Comparison of ENCODE assay signal across 8 cellular contexts in genomic region chr20:1225263-1225728, GRCh38. TPM values are rescaled to one million over a fixed set of nuclear protein-coding genes. Genes with fewer than 3 reads are reported as not detected.
DNase-seq lines count a peak whose midpoint lies in the region; ATAC-seq, FAIRE-seq and TF ChIP-seq lines count a peak whose summit lies in the region.

No MANE protein-coding gene starts in this region.

- peaks cover 59% of the 10 kb centered on the region for H3K27me3 Mint-ChIP-seq in activated naive CD4-positive, alpha-beta T cell treated with anti-CD3 and anti-CD28 coated beads, Interleukin-2, amount 10 ng/mL, durations not matched to agents 7 days and 5 days
- H3K27me3 Mint-ChIP-seq in activated naive CD8-positive, alpha-beta T cell treated with anti-CD3 and anti-CD28 coated beads for 36 hours, result peaks cover 19% of the 10 kb centered on the region

- POLR2A ChIA-PET in HepG2 (lab: Yijun Ruan, JAX), result no interaction called here

- H3K36me3 ChIP-seq in HepG2 (replicated peaks in 1 of 2; ENCODE audit: control insufficient read depth in 1 of 2, insufficient read depth in 2 of 2, low read length in 2 of 2) (no peaks in the 10 kb centered on the region), upper lobe of left lung (no peaks in the 10 kb centered on the region)

- H3K4me1 Mint-ChIP-seq in activated naive CD4-positive, alpha-beta T cell treated with anti-CD3 and anti-CD28 coated beads, Interleukin-2, amount 10 ng/mL, durations not matched to agents 7 days and 5 days, result peaks cover 19% of the 10 kb centered on the region
- H3K4me1 Mint-ChIP-seq in activated naive CD8-positive, alpha-beta T cell treated with anti-CD3 and anti-CD28 coated beads for 36 hours, result peaks cover 10% of the 10 kb centered on the region

- H3K36me3 Mint-ChIP-seq in activated naive CD4-positive, alpha-beta T cell treated with anti-CD3 and anti-CD28 coated beads, Interleukin-2, amount 10 ng/mL, durations not matched to agents 7 days and 5 days, result no peaks in the 10 kb centered on the region
- peaks cover 1% of the 10 kb centered on the region for H3K36me3 Mint-ChIP-seq in activated naive CD8-positive, alpha-beta T cell treated with anti-CD3 and anti-CD28 coated beads for 36 hours

- H3K4me1 ChIP-seq in HepG2 (ENCODE audit: insufficient read depth, low read length) (peaks cover 13% of the 10 kb centered on the region), upper lobe of left lung (peaks cover 7 to 22% (median 12%) of the 10 kb centered on the region in 4 donors)

- DNase-seq in activated naive CD4-positive, alpha-beta T cell treated with anti-CD3 and anti-CD28 coated beads, Interleukin-2, amount 10 ng/mL, durations not matched to agents 7 days and 5 days, result no peak
- DNase-seq in activated naive CD4-positive, alpha-beta T cell treated with Interleukin-2 at 50 U/mL for 16 hours, result no peak
- DNase-seq in activated naive CD8-positive, alpha-beta T cell treated with anti-CD3 and anti-CD28 coated beads for 36 hours, result no peak
- DNase-seq in HepG2 (ENCODE audit: low spot score) (peak; percentile 65), upper lobe of left lung (no peak), HPDE6-E6E7 (ENCODE audit: extremely low spot score) (no peak), HCEC 1CT (no peak), kidney tubule cell (ENCODE audit: low spot score) (no peak)

- H3K9me3 Mint-ChIP-seq in activated naive CD4-positive, alpha-beta T cell treated with anti-CD3 and anti-CD28 coated beads, Interleukin-2, amount 10 ng/mL, durations not matched to agents 7 days and 5 days, result peaks cover 2% of the 10 kb centered on the region
- peaks cover 10% of the 10 kb centered on the region for H3K9me3 Mint-ChIP-seq in activated naive CD8-positive, alpha-beta T cell treated with anti-CD3 and anti-CD28 coated beads for 36 hours

- FAIRE-seq in HepG2 (lab: Jason Lieb, UNC), result no peak

- ATAC-seq in HepG2, result peak; percentile 91
- peak in 1 of 2 donors; percentile 69 for ATAC-seq in upper lobe of left lung (ENCODE audit: low FRiP score in 2 of 2)

- no peak for TF ChIP-seq RAD21 in HepG2 (CRISPR knock-in tag; IDR thresholded peaks at IDR 0.05)

- H3K27me3 ChIP-seq in HepG2 (ENCODE audit: control insufficient read depth in 1 of 2, insufficient read depth in 2 of 2, low read length in 2 of 2) (peaks cover 4 to 27% of the 10 kb centered on the region in 2 experiments), upper lobe of left lung (peaks cover 0 to 15% (median 2%) of the 10 kb centered on the region in 4 donors)

- no peaks in the 10 kb centered on the region for H3K9me3 ChIP-seq in HepG2 (ENCODE audit: low read length)
- no peaks in the 10 kb centered on the region for H3K9me3 ChIP-seq in upper lobe of left lung

- H3K4me3 ChIP-seq in HepG2 (replicated peaks in 1 of 3; ENCODE audit: insufficient read depth in 1 of 3, low read depth in 2 of 3, low read length in 3 of 3), result peak overlapping the region; percentile 54 to 78 (median 55); a peak in 5 of 6 replicates
- peak overlapping the region; percentile 22 to 79 (median 73) for H3K4me3 ChIP-seq in upper lobe of left lung

- H2AFZ ChIP-seq in HepG2 (ENCODE audit: low read length), result no peak overlapping the region

- BruUV-seq in HepG2 (replicated peaks; lab: Mats Ljungman, UMichigan), result no TSS peak

- CTCF ChIA-PET in activated naive CD4-positive, alpha-beta T cell treated with anti-CD3 and anti-CD28 coated beads, Interleukin-2, amount 10 ng/mL, durations not matched to agents 7 days and 5 days (lab: Charles Lee), result no interaction called here
- CTCF ChIA-PET in HepG2 (lab: Yijun Ruan, JAX; ENCODE audit: low intra/inter-chr PET ratio, low total read pairs), result no interaction called here

- in situ Hi-C loops in HepG2 (cut with HindIII; ENCODE audit: extremely low pct_ligation_motif_present, low pct_unique_long_range_greater_than_20kb), result no loop called here

- TF ChIP-seq EP300 in HepG2 (IDR thresholded peaks at IDR 0.05; ENCODE audit: low read depth in 2 of 2, low read length in 2 of 2) (no peak), HepG2 (CRISPR knock-in tag; IDR thresholded peaks at IDR 0.05; ENCODE audit: borderline replicate concordance) (no peak), upper lobe of left lung (IDR thresholded peaks at IDR 0.05) (no peak)

- peak overlapping the region; percentile 71 for H3K4me3 Mint-ChIP-seq in activated naive CD4-positive, alpha-beta T cell treated with anti-CD3 and anti-CD28 coated beads, Interleukin-2, amount 10 ng/mL, durations not matched to agents 7 days and 5 days
- peak overlapping the region; percentile 75 for H3K4me3 Mint-ChIP-seq in activated naive CD8-positive, alpha-beta T cell treated with anti-CD3 and anti-CD28 coated beads for 36 hours

- H3K79me2 ChIP-seq in HepG2 (ENCODE audit: insufficient read depth, low read length), result no peaks in the 10 kb centered on the region

- 3% methylated on average over 26 of the region's 26 CpGs for WGBS in HepG2 (ENCODE audit: low lambda C conversion rate)
- 3 to 4% methylated on average over 11 to 16 of the region's 26 CpGs for WGBS in upper lobe of left lung, 2 donors

- H3K27ac ChIP-seq in HepG2 (ENCODE audit: extremely low read length, insufficient read depth, low read length) (no peak overlapping the region), upper lobe of left lung (peak overlapping the region in 2 of 4 donors; percentile 69 to 71)

- H4K20me1 ChIP-seq in HepG2 (ENCODE audit: insufficient read depth, low read length), result no peaks in the 10 kb centered on the region; the same call in 1 of the 2 replicates

- H3K9ac ChIP-seq in HepG2 (ENCODE audit: insufficient read depth, low read depth, low read length), result peak overlapping the region; percentile 51; the same call in 1 of the 2 replicates

- TF ChIP-seq CTCF in HepG2 (CRISPR knock-in tag; IDR thresholded peaks at IDR 0.05), result no peak
- TF ChIP-seq CTCF in upper lobe of left lung (IDR thresholded peaks at IDR 0.05), result no peak

- H3K27ac Mint-ChIP-seq in activated naive CD4-positive, alpha-beta T cell treated with anti-CD3 and anti-CD28 coated beads, Interleukin-2, amount 10 ng/mL, durations not matched to agents 7 days and 5 days, result peak overlapping the region; percentile 25
- H3K27ac Mint-ChIP-seq in activated naive CD8-positive, alpha-beta T cell treated with anti-CD3 and anti-CD28 coated beads for 36 hours, result no peak overlapping the region

- intact Hi-C loops in HepG2 (cut with micrococcal nuclease; ENCODE audit: unreplicated experiment), result loop anchor here (5.0 kb wide), 1 partner anchor 103 kb away; no protein-coding TSS in a partner anchor

- H3K4me2 ChIP-seq in HepG2 (ENCODE audit: low read depth, low read length), result peak overlapping the region; percentile 91

- no peak for TF ChIP-seq POLR2A in HepG2 (IDR thresholded peaks at IDR 0.05; ENCODE audit: insufficient read depth in 1 of 2, low read depth in 2 of 2, low read length in 2 of 2)
- no peak for TF ChIP-seq POLR2A in upper lobe of left lung (IDR thresholded peaks at IDR 0.05)

RNA-seq across cellular contexts. Expression of gene RAD21L1, which starts 0.5 kb away (rescaled TPM):
- total RNA-seq in activated naive CD8-positive, alpha-beta T cell treated with anti-CD3 and anti-CD28 coated beads for 36 hours, result not detected
- total RNA-seq in HepG2 (2016; rRNA removed; fragmentation: Illumina TruSeq; extraction: Trizol), result not detected in 2 replicates
- total RNA-seq in HepG2 (2016; cell fraction: cytosol; rRNA removed; fragmentation: Illumina TruSeq; extraction: Trizol; ENCODE audit: low read depth), result not detected in 2 replicates
- not detected in 2 replicates for total RNA-seq in HepG2 (2016; cell fraction: insoluble cytoplasmic fraction; rRNA removed; fragmentation: Illumina TruSeq; extraction: Trizol)
- total RNA-seq in HepG2 (2016; cell fraction: membrane; rRNA removed; fragmentation: Illumina TruSeq; extraction: Trizol), result not detected in 2 replicates
- not detected in 2 replicates for total RNA-seq in HepG2 (2016; cell fraction: nucleus; rRNA removed; fragmentation: Illumina TruSeq; extraction: Trizol)
- polyA plus RNA-seq in HepG2 (2011; rRNA removed), result not detected in 2 replicates
- not detected in 2 replicates for polyA plus RNA-seq in HepG2 (2011; cell fraction: cytosol; rRNA removed)
- not detected in 2 replicates for polyA plus RNA-seq in HepG2 (2011; cell fraction: nucleus; rRNA removed)
- not detected in 2 replicates for polyA plus RNA-seq in HepG2 (2012)
- polyA plus RNA-seq in HepG2 (2016; cell fraction: cytosol; fragmentation: Illumina TruSeq; extraction: Trizol; ENCODE audit: low read depth), result not detected in 2 replicates
- not detected in 2 replicates for polyA plus RNA-seq in HepG2 (2016; cell fraction: insoluble cytoplasmic fraction; fragmentation: Illumina TruSeq; extraction: Trizol; ENCODE audit: low read depth)
- not detected in 2 replicates for polyA plus RNA-seq in HepG2 (2016; cell fraction: membrane; fragmentation: Illumina TruSeq; extraction: Trizol; ENCODE audit: low read depth)
- not detected in 2 replicates for polyA plus RNA-seq in HepG2 (2016; cell fraction: nucleus; fragmentation: Illumina TruSeq; extraction: Trizol; ENCODE audit: insufficient read depth, low read depth)
- polyA minus RNA-seq in HepG2 (2011; rRNA and poly(A)+ RNA removed; ENCODE audit: low replicate concordance), result not detected in 2 replicates
- polyA minus RNA-seq in HepG2 (2011; cell fraction: cytosol; rRNA and poly(A)+ RNA removed), result not detected in 2 replicates
- polyA minus RNA-seq in HepG2 (2011; cell fraction: nucleus; rRNA and poly(A)+ RNA removed), result not detected in 2 replicates
- total RNA-seq in upper lobe of left lung, result not detected

RNA-seq across cellular contexts. Expression of gene C20orf202, which starts 22.0 kb away (rescaled TPM):
- not detected for total RNA-seq in activated naive CD8-positive, alpha-beta T cell treated with anti-CD3 and anti-CD28 coated beads for 36 hours
- total RNA-seq in HepG2 (2016; rRNA removed; fragmentation: Illumina TruSeq; extraction: Trizol) (0.20 TPM in 2 replicates), upper lobe of left lung (1 to 10 TPM in 1 of 6 donors, under 1 TPM in 3, not detected in 2; 0.55 to 1.7 (median 0.86) TPM)
- 0.18 TPM in 1 of 2 replicates, not detected in the other for total RNA-seq in HepG2 (2016; cell fraction: cytosol; rRNA removed; fragmentation: Illumina TruSeq; extraction: Trizol; ENCODE audit: low read depth)
- 0.18 and 0.19 TPM in 2 replicates for total RNA-seq in HepG2 (2016; cell fraction: insoluble cytoplasmic fraction; rRNA removed; fragmentation: Illumina TruSeq; extraction: Trizol)
- total RNA-seq in HepG2 (2016; cell fraction: membrane; rRNA removed; fragmentation: Illumina TruSeq; extraction: Trizol), result 0.31 and 0.34 TPM in 2 replicates
- total RNA-seq in HepG2 (2016; cell fraction: nucleus; rRNA removed; fragmentation: Illumina TruSeq; extraction: Trizol), result not detected in 2 replicates
- polyA plus RNA-seq in HepG2 (2011; rRNA removed), result 0.91 and 1.2 TPM in 2 replicates
- polyA plus RNA-seq in HepG2 (2011; cell fraction: cytosol; rRNA removed), result 0.55 and 0.68 TPM in 2 replicates
- 1.9 and 2.2 TPM in 2 replicates for polyA plus RNA-seq in HepG2 (2011; cell fraction: nucleus; rRNA removed)
- 0.51 and 1.0 TPM in 2 replicates for polyA plus RNA-seq in HepG2 (2012)
- polyA plus RNA-seq in HepG2 (2016; cell fraction: cytosol; fragmentation: Illumina TruSeq; extraction: Trizol; ENCODE audit: low read depth), result 0.15 and 0.26 TPM in 2 replicates
- 0.14 and 0.45 TPM in 2 replicates for polyA plus RNA-seq in HepG2 (2016; cell fraction: insoluble cytoplasmic fraction; fragmentation: Illumina TruSeq; extraction: Trizol; ENCODE audit: low read depth)
- polyA plus RNA-seq in HepG2 (2016; cell fraction: membrane; fragmentation: Illumina TruSeq; extraction: Trizol; ENCODE audit: low read depth), result 0.18 and 0.36 TPM in 2 replicates
- not detected in 2 replicates for polyA plus RNA-seq in HepG2 (2016; cell fraction: nucleus; fragmentation: Illumina TruSeq; extraction: Trizol; ENCODE audit: insufficient read depth, low read depth)
- polyA minus RNA-seq in HepG2 (2011; rRNA and poly(A)+ RNA removed; ENCODE audit: low replicate concordance), result 0.14 TPM in 1 of 2 replicates, not detected in the other
- not detected in 2 replicates for polyA minus RNA-seq in HepG2 (2011; cell fraction: cytosol; rRNA and poly(A)+ RNA removed)
- polyA minus RNA-seq in HepG2 (2011; cell fraction: nucleus; rRNA and poly(A)+ RNA removed), result 0.77 and 0.87 TPM in 2 replicates

RNA-seq across cellular contexts. Expression of gene TMEM74B, which starts 40.5 kb away (rescaled TPM):
- total RNA-seq in activated naive CD8-positive, alpha-beta T cell treated with anti-CD3 and anti-CD28 coated beads for 36 hours, result 1 to 10 TPM; 1.5 to 1.9 TPM
- total RNA-seq in HepG2 (2016; rRNA removed; fragmentation: Illumina TruSeq; extraction: Trizol) (2.9 and 4.7 TPM in 2 replicates), upper lobe of left lung (10 to 100 TPM in 5 of 6 donors, 1 to 10 TPM in 1; 9.3 to 85.9 (median 11.5) TPM)
- total RNA-seq in HepG2 (2016; cell fraction: cytosol; rRNA removed; fragmentation: Illumina TruSeq; extraction: Trizol; ENCODE audit: low read depth), result 3.3 and 3.9 TPM in 2 replicates
- 2.5 and 4.3 TPM in 2 replicates for total RNA-seq in HepG2 (2016; cell fraction: insoluble cytoplasmic fraction; rRNA removed; fragmentation: Illumina TruSeq; extraction: Trizol)
- total RNA-seq in HepG2 (2016; cell fraction: membrane; rRNA removed; fragmentation: Illumina TruSeq; extraction: Trizol), result 4.5 and 5.1 TPM in 2 replicates
- total RNA-seq in HepG2 (2016; cell fraction: nucleus; rRNA removed; fragmentation: Illumina TruSeq; extraction: Trizol), result 3.5 and 6.3 TPM in 2 replicates
- polyA plus RNA-seq in HepG2 (2011; rRNA removed), result 18.4 and 25.0 TPM in 2 replicates
- polyA plus RNA-seq in HepG2 (2011; cell fraction: cytosol; rRNA removed), result 10.2 and 16.1 TPM in 2 replicates
- polyA plus RNA-seq in HepG2 (2011; cell fraction: nucleus; rRNA removed), result 136 and 155 TPM in 2 replicates
- 12.7 and 14.7 TPM in 2 replicates for polyA plus RNA-seq in HepG2 (2012)
- 3.3 and 4.2 TPM in 2 replicates for polyA plus RNA-seq in HepG2 (2016; cell fraction: cytosol; fragmentation: Illumina TruSeq; extraction: Trizol; ENCODE audit: low read depth)
- polyA plus RNA-seq in HepG2 (2016; cell fraction: insoluble cytoplasmic fraction; fragmentation: Illumina TruSeq; extraction: Trizol; ENCODE audit: low read depth), result 2.6 and 2.9 TPM in 2 replicates
- 4.2 and 5.6 TPM in 2 replicates for polyA plus RNA-seq in HepG2 (2016; cell fraction: membrane; fragmentation: Illumina TruSeq; extraction: Trizol; ENCODE audit: low read depth)
- polyA plus RNA-seq in HepG2 (2016; cell fraction: nucleus; fragmentation: Illumina TruSeq; extraction: Trizol; ENCODE audit: insufficient read depth, low read depth), result 11.6 and 13.1 TPM in 2 replicates
- 11.3 TPM in 1 of 2 replicates, not detected in the other for polyA minus RNA-seq in HepG2 (2011; rRNA and poly(A)+ RNA removed; ENCODE audit: low replicate concordance)
- polyA minus RNA-seq in HepG2 (2011; cell fraction: cytosol; rRNA and poly(A)+ RNA removed), result 5.0 and 6.8 TPM in 2 replicates
- 12.4 and 13.4 TPM in 2 replicates for polyA minus RNA-seq in HepG2 (2011; cell fraction: nucleus; rRNA and poly(A)+ RNA removed)

RNA-seq across cellular contexts. Expression of gene SNPH, which starts 40.8 kb away (rescaled TPM):
- 1 to 10 TPM; 3.2 to 3.6 TPM for total RNA-seq in activated naive CD8-positive, alpha-beta T cell treated with anti-CD3 and anti-CD28 coated beads for 36 hours
- 0.09 TPM in 1 of 2 replicates, not detected in the other for total RNA-seq in HepG2 (2016; rRNA removed; fragmentation: Illumina TruSeq; extraction: Trizol)
- not detected in 2 replicates for total RNA-seq in HepG2 (2016; cell fraction: cytosol; rRNA removed; fragmentation: Illumina TruSeq; extraction: Trizol; ENCODE audit: low read depth)
- total RNA-seq in HepG2 (2016; cell fraction: insoluble cytoplasmic fraction; rRNA removed; fragmentation: Illumina TruSeq; extraction: Trizol), result 0.04 TPM in 1 of 2 replicates, not detected in the other
- total RNA-seq in HepG2 (2016; cell fraction: membrane; rRNA removed; fragmentation: Illumina TruSeq; extraction: Trizol), result 0.03 TPM in 1 of 2 replicates, not detected in the other
- total RNA-seq in HepG2 (2016; cell fraction: nucleus; rRNA removed; fragmentation: Illumina TruSeq; extraction: Trizol), result 0.06 TPM in 2 replicates
- polyA plus RNA-seq in HepG2 (2011; rRNA removed), result not detected in 2 replicates
- not detected in 2 replicates for polyA plus RNA-seq in HepG2 (2011; cell fraction: cytosol; rRNA removed)
- 0.02 TPM in 1 of 2 replicates, not detected in the other for polyA plus RNA-seq in HepG2 (2011; cell fraction: nucleus; rRNA removed)
- polyA plus RNA-seq in HepG2 (2012), result not detected in 2 replicates
- polyA plus RNA-seq in HepG2 (2016; cell fraction: cytosol; fragmentation: Illumina TruSeq; extraction: Trizol; ENCODE audit: low read depth), result not detected in 2 replicates
- polyA plus RNA-seq in HepG2 (2016; cell fraction: insoluble cytoplasmic fraction; fragmentation: Illumina TruSeq; extraction: Trizol; ENCODE audit: low read depth), result not detected in 2 replicates
- not detected in 2 replicates for polyA plus RNA-seq in HepG2 (2016; cell fraction: membrane; fragmentation: Illumina TruSeq; extraction: Trizol; ENCODE audit: low read depth)
- 0.12 TPM in 1 of 2 replicates, not detected in the other for polyA plus RNA-seq in HepG2 (2016; cell fraction: nucleus; fragmentation: Illumina TruSeq; extraction: Trizol; ENCODE audit: insufficient read depth, low read depth)
- 0.02 and 0.10 TPM in 2 replicates for polyA minus RNA-seq in HepG2 (2011; rRNA and poly(A)+ RNA removed; ENCODE audit: low replicate concordance)
- not detected in 2 replicates for polyA minus RNA-seq in HepG2 (2011; cell fraction: cytosol; rRNA and poly(A)+ RNA removed)
- not detected in 2 replicates for polyA minus RNA-seq in HepG2 (2011; cell fraction: nucleus; rRNA and poly(A)+ RNA removed)
- total RNA-seq in upper lobe of left lung, result 10 to 100 TPM in 1 of 6 donors, 1 to 10 TPM in 5; 1.0 to 17.3 (median 2.4) TPM
